In genomic region chr1:229759037-229759435, GRCh38 we compare ENCODE assay signal across 1 cellular context.
TF ChIP-seq lines count a peak whose summit lies in the region.

No MANE protein-coding gene starts in this region.

TF ChIP-seq in K562, 482 proteins besides CTCF, POLR2A, EP300 and RAD21 (continued from another document):
- TF ChIP-seq CREM (IDR thresholded peaks at IDR 0.05; ENCODE audit: low read depth) (0 out of 2 replicates have a peak, but pooled peaks have one; percentile 9), MAFG (tag; conservative IDR thresholded peaks at IDR 0.05) (0 out of 2 replicates have a peak, but pooled peaks have one; percentile 48), ZZZ3 (IDR thresholded peaks at IDR 0.05) (no peak)
